Comparison of ENCODE assay signal across 9 cellular contexts in genomic region chr14:73526036-73526984, GRCh38. TPM values are rescaled to one million over a fixed set of nuclear protein-coding genes. Genes with fewer than 3 reads are reported as not detected.
A peak's percentile ranks its signal among the peaks of the same experiment; 100 is the strongest.
DNase-seq lines count a peak whose midpoint lies in the region; ATAC-seq, FAIRE-seq and TF ChIP-seq lines count a peak whose summit lies in the region.
"Had no signal": no experiment of that assay in that cellular context is flagged by ENCODE, and none has a peak within 500 bp of the region (broad histone marks: within the 10 kb centered on the region; RNA-seq: fewer than 3 reads in every experiment).

No MANE protein-coding gene starts in this region.

- H3K27me3 ChIP-seq in uterus = no peaks in the 10 kb centered on the region
- H3K27me3 ChIP-seq: foreskin keratinocyte had no signal

- TF ChIP-seq CTCF in A549 (IDR thresholded peaks at IDR 0.05) (no peak), RWPE1 (conservative IDR thresholded peaks at IDR 0.05; ENCODE audit: low read depth) (no peak), uterus (IDR thresholded peaks at IDR 0.05) (no peak)

- no peak for FAIRE-seq in A549 (lab: Jason Lieb, UNC)
- FAIRE-seq: urothelium cell line had no signal

- H3K4me2 ChIP-seq in A549 = peak overlapping the region; percentile 12; the same call in 1 of the 3 replicates

- no peak for TF ChIP-seq EP300 in A549 (IDR thresholded peaks at IDR 0.05)

- TF ChIP-seq POLR2A in A549 (IDR thresholded peaks at IDR 0.05; ENCODE audit: low read length) (no peak), uterus (IDR thresholded peaks at IDR 0.05) (no peak)

- intact Hi-C loops in uterus (cut with DNase I; ENCODE audit: low total_unique reads) = no loop called here

- DNase-seq in A549 (ENCODE audit: low read depth in 1 of 2, low spot score in 1 of 2) (no peak), RWPE1 (ENCODE audit: low spot score) (peak; percentile 23), kidney tubule cell (ENCODE audit: low spot score) (peak; percentile 36), putamen (ENCODE audit: low spot score) (no peak), NCI-H345 (lab: John Stamatoyannopoulos, UW) (no peak), uterus (no peak)
- DNase-seq: stimulated activated CD4-positive, alpha-beta T cell treated with anti-CD3 and anti-CD28 coated beads, Interleukin-2, amount 100 ng/mL, for 48 hours had no signal

- POLR2A ChIA-PET in A549 (lab: Yijun Ruan, JAX) (no interaction called here), RWPE1 (lab: Yijun Ruan, JAX; ENCODE audit: low non-redundant PET) (no interaction called here)

- no peaks in the 10 kb centered on the region for H3K9me3 ChIP-seq in A549
- no peaks in the 10 kb centered on the region for H3K9me3 ChIP-seq in uterus

- H3K27ac ChIP-seq in A549 (0 out of 6 replicates have a peak overlapping the region, but pooled peaks of 1 of the 2 experiments have one; percentile 14), RWPE1 (no peak overlapping the region), uterus (no peak overlapping the region)
- H3K27ac ChIP-seq: foreskin keratinocyte had no signal

- no peak for TF ChIP-seq RAD21 in A549 (conservative IDR thresholded peaks at IDR 0.05 in 1 of 2, IDR thresholded peaks at IDR 0.05 in 1 of 2)

- no peaks in the 10 kb centered on the region for H3K36me3 ChIP-seq in uterus

- CTCF ChIA-PET in A549 (lab: Yijun Ruan, JAX) (interaction anchor here (1.0 to 2.1 kb wide), 5 partner anchors 9 to 107 kb away, joined by 3 to 10 read pairs (median 5); partner anchors contain the start of gene ACOT1), RWPE1 (lab: Yijun Ruan, JAX) (interaction anchor here (0.5 to 0.6 kb wide), 2 partner anchors 136 to 260 kb away, joined by 3 read pairs; no protein-coding TSS in a partner anchor)

- H3K4me1 ChIP-seq in A549 (peaks cover 9% of the 10 kb centered on the region; the same call in 1 of the 3 replicates), uterus (no peaks in the 10 kb centered on the region)
- H3K4me1 ChIP-seq: foreskin keratinocyte had no signal

- peak; percentile 47 to 49; a peak in 5 of 6 replicates for ATAC-seq in A549
- ATAC-seq: foreskin keratinocyte had no signal

- H3K4me3 ChIP-seq in A549 (no peak overlapping the region), uterus (no peak overlapping the region)

- WGBS in A549 (ENCODE audit: missing lambda C conversion rate) = 85% methylated on average over 6 of the region's 6 CpGs

TF ChIP-seq in A549, 52 proteins besides CTCF, POLR2A, EP300 and RAD21:
- TF ChIP-seq ZSCAN20 (CRISPR knock-in tag; IDR thresholded peaks at IDR 0.05) (no peak), TFCP2L1 (CRISPR knock-in tag; IDR thresholded peaks at IDR 0.05) (no peak), HDAC2 (IDR thresholded peaks at IDR 0.05) (no peak), MAX (IDR thresholded peaks at IDR 0.05) (no peak), CBX8 (IDR thresholded peaks at IDR 0.05) (no peak), ZNF302 (CRISPR knock-in tag; IDR thresholded peaks at IDR 0.05) (no peak), JUN (IDR thresholded peaks at IDR 0.05) (no peak), EHMT2 (IDR thresholded peaks at IDR 0.05; ENCODE audit: low read depth) (no peak), ATOH8 (CRISPR knock-in tag; IDR thresholded peaks at IDR 0.05; ENCODE audit: low read depth) (no peak), REST (IDR thresholded peaks at IDR 0.05) (no peak)

RNA-seq across cellular contexts. Expression of gene ACOT1, which starts 10.6 kb away (rescaled TPM):
- polyA plus RNA-seq in A549 (2011; rRNA removed) (7.7 and 9.0 TPM in 2 replicates), A549 (2017; fragmentation: RNase III; extraction: RNeasy Plus Mini Kit Qiagen cat#74134 plus additional on column Dnase treatment) (5.3 to 8.0 TPM (median 7.5 TPM) in 3 replicates)
- 6.5 TPM in 2 replicates for polyA plus RNA-seq in A549 (2012; cell fraction: cytosol; rRNA removed)
- polyA plus RNA-seq in A549 (2012; cell fraction: nucleus; rRNA removed) = 7.8 and 8.5 TPM in 2 replicates
- 8.8 and 9.4 TPM in 2 replicates for polyA minus RNA-seq in A549 (2011; rRNA and poly(A)+ RNA removed)
- 1 to 10 TPM; 1.2 to 8.2 (median 4.2) TPM for total RNA-seq in uterus

RNA-seq across cellular contexts. Expression of gene HEATR4, which starts 32.4 kb away (rescaled TPM):
- polyA plus RNA-seq in A549 (2011; rRNA removed) (0.06 and 0.15 TPM in 2 replicates), A549 (2017; fragmentation: RNase III; extraction: RNeasy Plus Mini Kit Qiagen cat#74134 plus additional on column Dnase treatment) (0.09 TPM in 1 of 3 replicates, not detected in the others)
- polyA plus RNA-seq in A549 (2012; cell fraction: cytosol; rRNA removed) = 0.01 TPM in 1 of 2 replicates, not detected in the other
- polyA plus RNA-seq in A549 (2012; cell fraction: nucleus; rRNA removed) = not detected in 2 replicates
- polyA minus RNA-seq in A549 (2011; rRNA and poly(A)+ RNA removed) = 0.08 and 0.24 TPM in 2 replicates
- total RNA-seq in uterus = under 1 TPM in 2 of 4 donors, not detected in 2; 0.48 to 0.82 TPM
- polyA plus RNA-seq: foreskin keratinocyte had no signal

RNA-seq across cellular contexts. Expression of gene RIOX1, which starts 35.6 kb away (rescaled TPM):
- polyA plus RNA-seq in A549 (2011; rRNA removed) = 11.4 and 11.9 TPM in 2 replicates
- polyA plus RNA-seq in A549 (2012; cell fraction: cytosol; rRNA removed) = 16.2 and 22.3 TPM in 2 replicates
- 18.7 and 24.0 TPM in 2 replicates for polyA plus RNA-seq in A549 (2012; cell fraction: nucleus; rRNA removed)
- 16.5 to 17.5 TPM (median 17.1 TPM) in 3 replicates for polyA plus RNA-seq in A549 (2017; fragmentation: RNase III; extraction: RNeasy Plus Mini Kit Qiagen cat#74134 plus additional on column Dnase treatment)
- polyA minus RNA-seq in A549 (2011; rRNA and poly(A)+ RNA removed) = 20.1 and 21.5 TPM in 2 replicates
- total RNA-seq in uterus = 10 to 100 TPM; 12.3 to 32.1 (median 17.7) TPM

RNA-seq across cellular contexts. Expression of gene ACOT2, which starts 42.7 kb away (rescaled TPM):
- polyA plus RNA-seq in A549 (2011; rRNA removed) = 59.5 and 61.6 TPM in 2 replicates
- polyA plus RNA-seq in A549 (2012; cell fraction: cytosol; rRNA removed) = 75.4 and 88.1 TPM in 2 replicates
- polyA plus RNA-seq in A549 (2012; cell fraction: nucleus; rRNA removed) = 115 and 143 TPM in 2 replicates
- 59.6 to 64.8 TPM (median 64.6 TPM) in 3 replicates for polyA plus RNA-seq in A549 (2017; fragmentation: RNase III; extraction: RNeasy Plus Mini Kit Qiagen cat#74134 plus additional on column Dnase treatment)
- 29.0 and 29.4 TPM in 2 replicates for polyA minus RNA-seq in A549 (2011; rRNA and poly(A)+ RNA removed)
- total RNA-seq in uterus = 10 to 100 TPM; 25.4 to 48.8 (median 46.1) TPM

Comparison
In these comparisons a context has a peak if more than half of its experiments do, and no peak if none do; other contexts are left out.
1. DNase-seq: peak in RWPE1 (single experiment) and kidney tubule cell (single experiment); none in A549 (0 of 2), putamen (single experiment), NCI-H345 (single experiment) and uterus (0 of 2).